7 cellular contexts compared by ENCODE assay signal in genomic region chrX:39927380-39927779, GRCh38.
"Had no signal": no experiment of that assay in that cellular context is flagged by ENCODE, and none has a peak within 500 bp of the region (broad histone marks: within the 10 kb centered on the region; RNA-seq: fewer than 3 reads in every experiment).

No MANE protein-coding gene starts in this region.

- H3K4me3 ChIP-seq: GM12878 had no signal

- DNase-seq: GDM1, GF-D8 had no signal

- FAIRE-seq: G401.6, GM12878, GM12892, GM18507, GM19239 had no signal

- ATAC-seq: GM12878 had no signal
